ENCODE assay signal across 22 cellular contexts in genomic region chr16:15529673-15530072, GRCh38.
"Had no signal": no experiment of that assay in that cellular context is flagged by ENCODE, and none has a peak within 500 bp of the region (broad histone marks: within the 10 kb centered on the region; RNA-seq: fewer than 3 reads in every experiment).

No MANE protein-coding gene starts in this region.

- H3K9me3 ChIP-seq: ascending aorta, esophagus squamous epithelium, heart right ventricle, spleen, tibial nerve, uterus had no signal

- H3K27me3 ChIP-seq: ascending aorta, brain microvascular endothelial cell, esophagus squamous epithelium, heart right ventricle, spleen, tibial nerve, uterus had no signal

- H3K36me3 ChIP-seq: esophagus squamous epithelium, spleen, uterus had no signal

- H3K27ac ChIP-seq: ascending aorta, brain microvascular endothelial cell, esophagus squamous epithelium, heart right ventricle, parathyroid adenoma, spleen, tibial nerve, uterus had no signal

- DNase-seq: activated CD4-positive, alpha-beta memory T cell treated with anti-CD3 and anti-CD28 coated beads, Interleukin-2, amount 10 ng/mL, durations not matched to agents 7 days and 5 days; activated CD4-positive, alpha-beta T cell treated with anti-CD3 and anti-CD28 coated beads for 4 hours; activated CD4-positive, CD25-positive, alpha-beta regulatory T cell; activated effector memory CD4-positive, alpha-beta T cell treated with anti-CD3 and anti-CD28 coated beads, Interleukin-2, amount 50 U/mL, for 16 hours; activated naive CD4-positive, alpha-beta T cell treated with anti-CD3 and anti-CD28 coated beads, Interleukin-2, amount 10 ng/mL, durations not matched to agents 7 days and 5 days; activated T-cell treated with anti-CD3 and anti-CD28 coated beads, Interleukin-2, amount 50 U/mL, for 72 hours; brain microvascular endothelial cell; central memory CD4-positive, alpha-beta T cell; effector memory CD8-positive, alpha-beta T cell; esophagus squamous epithelium; heart right ventricle; islet precursor cell; left colon; mesenchymal stem cell; spleen; stimulated activated CD4-positive, alpha-beta T cell treated with anti-CD3 and anti-CD28 coated beads, Interleukin-4, amount 100 ng/mL, for 1 hour; stimulated activated naive CD4-positive, alpha-beta T cell treated with Interleukin-2 at 50 U/mL for 16 hours; T-helper 9 cell; uterus had no signal

- H3K4me3 ChIP-seq: ascending aorta, esophagus squamous epithelium, heart right ventricle, spleen, tibial nerve, uterus had no signal

- ATAC-seq: activated T-cell treated with anti-CD3 and anti-CD28 coated beads, Interleukin-2, amount 50 U/mL, for 72 hours; effector memory CD8-positive, alpha-beta T cell; left colon had no signal

- H3K4me1 ChIP-seq: ascending aorta, esophagus squamous epithelium, parathyroid adenoma, spleen, tibial nerve, uterus had no signal
